In the genomic region with DNA sequence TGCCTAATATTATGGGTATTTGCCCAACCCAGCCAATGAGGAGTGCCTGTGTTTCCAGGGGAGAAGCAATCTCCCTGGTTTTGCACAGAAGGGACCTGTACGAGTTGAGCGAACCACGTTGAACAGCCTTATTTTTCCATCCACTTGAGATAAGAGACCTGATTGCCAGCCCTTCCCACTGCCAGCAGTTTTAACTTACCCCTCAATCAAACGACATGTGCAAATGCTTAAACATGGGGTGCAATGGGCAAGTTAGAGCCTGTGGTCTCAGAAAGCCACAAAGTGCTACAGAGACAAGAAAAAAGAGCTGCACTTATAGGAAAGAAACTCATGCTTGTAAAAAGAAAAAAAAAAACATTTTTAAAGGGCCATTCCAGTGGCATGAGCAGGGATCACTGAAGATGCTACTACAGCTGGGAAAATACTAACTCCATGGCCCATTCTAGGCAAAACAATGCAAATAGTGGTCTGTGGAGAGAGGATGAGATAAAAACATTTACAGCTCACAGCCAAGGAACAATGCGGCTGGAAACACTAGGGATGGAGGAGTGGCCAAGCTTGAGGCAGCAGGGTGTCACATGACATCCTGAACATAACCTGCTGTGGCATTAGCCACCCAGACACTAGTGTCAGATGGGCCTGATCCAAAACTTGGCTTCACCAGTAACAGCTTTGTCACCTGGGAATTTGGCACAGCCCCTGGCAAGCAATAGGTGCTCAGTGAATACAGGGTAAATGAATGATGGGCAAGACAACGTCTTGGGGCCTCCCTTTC, we compare ENCODE assay signal across 14 cellular contexts.
A peak's percentile ranks its signal among the peaks of the same experiment; 100 is the strongest.
DNase-seq lines count a peak whose midpoint lies in the region; ATAC-seq and TF ChIP-seq lines count a peak whose summit lies in the region.
"Had no signal": no experiment of that assay in that cellular context is flagged by ENCODE, and none has a peak within 500 bp of the region (broad histone marks: within the 10 kb centered on the region; RNA-seq: fewer than 3 reads in every experiment).

No MANE protein-coding gene starts in this region.

- no peak overlapping the region for H3K4me2 ChIP-seq in osteoblast (ENCODE audit: insufficient read depth, low read length)
- H3K4me2 ChIP-seq: A549 had no signal

- H3K27ac ChIP-seq in osteoblast (ENCODE audit: low read depth, low read length), result no peak overlapping the region
- H3K27ac ChIP-seq: SJSA1 had no signal

- H3K79me2 ChIP-seq in osteoblast (ENCODE audit: insufficient read depth, low read length), result no peaks in the 10 kb centered on the region

- H3K4me3 ChIP-seq in osteoblast (ENCODE audit: insufficient read depth, low read length), result no peak overlapping the region
- H3K4me3 ChIP-seq: A549, SJSA1 had no signal

- no peak overlapping the region for H3K4me3 Mint-ChIP-seq in central memory CD8-positive, alpha-beta T cell

- H3K4me1 Mint-ChIP-seq in central memory CD8-positive, alpha-beta T cell, result peaks cover 39% of the 10 kb centered on the region

- H3K27ac Mint-ChIP-seq in central memory CD8-positive, alpha-beta T cell (ENCODE audit: low read depth), result peak overlapping the region; percentile 57

- H3K4me1 ChIP-seq in osteoblast (ENCODE audit: insufficient read depth, low read length), result no peaks in the 10 kb centered on the region
- H3K4me1 ChIP-seq: SJSA1 had no signal

- DNase-seq in NCI-H2171 treated with DMSO at 0.1 percent for 48 hours (lab: John Stamatoyannopoulos, UW) (peak; percentile 43), NCI-H2171 (lab: John Stamatoyannopoulos, UW) (no peak), NCI-H187 (lab: John Stamatoyannopoulos, UW) (peak; percentile 61 to 62), osteoblast (ENCODE audit: insufficient read length, low spot score, missing footprints) (peak; percentile 68), DMS 273 treated with DMSO at 0.1 percent for 48 hours (lab: John Stamatoyannopoulos, UW) (no peak)
- no peak for DNase-seq in central memory CD8-positive, alpha-beta T cell (ENCODE audit: low spot score in 2 of 2)
- DNase-seq: activated T-cell treated with anti-CD3 and anti-CD28 coated beads, Interleukin-2, amount 50 U/mL, for 1 hour; islet precursor cell; NCI-H1092 treated with DMSO at 0.1 percent for 48 hours; retina had no signal

- ATAC-seq in central memory CD8-positive, alpha-beta T cell (replicated peaks; ENCODE audit: extremely low read depth, poor library complexity, severe bottlenecking), result no peak
- ATAC-seq in GM21515 (IDR thresholded peaks at IDR 0.05; ENCODE audit: unreplicated experiment) (no peak), GM19452 (IDR thresholded peaks at IDR 0.05; ENCODE audit: unreplicated experiment) (no peak)

- H3K9me3 ChIP-seq in osteoblast (ENCODE audit: low read depth, low read length), result no peaks in the 10 kb centered on the region
- H3K9me3 ChIP-seq: A549, SJSA1 had no signal

- no peaks in the 10 kb centered on the region for H3K27me3 Mint-ChIP-seq in central memory CD8-positive, alpha-beta T cell

- H3K36me3 Mint-ChIP-seq in central memory CD8-positive, alpha-beta T cell (ENCODE audit: insufficient read depth), result no peaks in the 10 kb centered on the region

- no peaks in the 10 kb centered on the region for H4K20me1 ChIP-seq in osteoblast (ENCODE audit: insufficient read depth, low read length)

- no peaks in the 10 kb centered on the region for H3K27me3 ChIP-seq in osteoblast (ENCODE audit: insufficient read depth, low read length)
- H3K27me3 ChIP-seq: SJSA1 had no signal

- H3K9me3 Mint-ChIP-seq in central memory CD8-positive, alpha-beta T cell, result no peaks in the 10 kb centered on the region

- H2AFZ ChIP-seq in osteoblast (ENCODE audit: low read length), result no peak overlapping the region

- no peak for TF ChIP-seq CTCF in osteoblast (IDR thresholded peaks at IDR 0.05; ENCODE audit: extremely low read depth, low read depth, low read length)

- H3K36me3 ChIP-seq in osteoblast (ENCODE audit: insufficient read depth, low read length), result no peaks in the 10 kb centered on the region
- H3K36me3 ChIP-seq: SJSA1 had no signal

Comparison
In these comparisons a context has a peak if more than half of its experiments do, and no peak if none do; other contexts are left out.
1. DNase-seq: peak in NCI-H2171 treated with DMSO at 0.1 percent for 48 hours (single experiment), NCI-H187 (2 of 2) and osteoblast (single experiment); none in NCI-H2171 (single experiment), central memory CD8-positive, alpha-beta T cell (0 of 2) and DMS 273 treated with DMSO at 0.1 percent for 48 hours (single experiment).